In genomic region chr6:165548450-165548849, GRCh38 we compare ENCODE assay signal across 8 cellular contexts.
"Had no signal": no experiment of that assay in that cellular context is flagged by ENCODE, and none has a peak within 500 bp of the region (broad histone marks: within the 10 kb centered on the region; RNA-seq: fewer than 3 reads in every experiment).

No MANE protein-coding gene starts in this region.

- H3K4me3 ChIP-seq: GM12878 had no signal

- DNase-seq: GDM1, GF-D8 had no signal

- FAIRE-seq: G401.6, GM12878, GM12891, GM12892, GM18507, GM19239 had no signal

- ATAC-seq: GM12878 had no signal
